1 cellular context compared by ENCODE assay signal in genomic region chr17:75622771-75623273, GRCh38.
TF ChIP-seq lines count a peak whose summit lies in the region.

No MANE protein-coding gene starts in this region.

TF ChIP-seq in HepG2, 621 proteins besides CTCF, POLR2A, EP300 and RAD21:
- TF ChIP-seq ZNF407 (CRISPR knock-in tag; IDR thresholded peaks at IDR 0.05; ENCODE audit: not compliant biosample characterization) (no peak), ZNF609 (CRISPR knock-in tag; IDR thresholded peaks at IDR 0.05; ENCODE audit: borderline replicate concordance) (no peak), CREB1 (IDR thresholded peaks at IDR 0.05) (no peak), CREB1 (CRISPR knock-in tag; IDR thresholded peaks at IDR 0.05) (no peak), RXRA (CRISPR knock-in tag; IDR thresholded peaks at IDR 0.05) (0 out of 2 replicates have a peak, but pooled peaks have one; percentile 13), ZKSCAN1 (IDR thresholded peaks at IDR 0.05; ENCODE audit: low read length) (no peak), ZNF704 (CRISPR knock-in tag; IDR thresholded peaks at IDR 0.05; ENCODE audit: borderline replicate concordance) (no peak), SATB2 (CRISPR knock-in tag; IDR thresholded peaks at IDR 0.05) (no peak), HMGXB4 (CRISPR knock-in tag; IDR thresholded peaks at IDR 0.05; ENCODE audit: borderline replicate concordance in 1 of 2, low read depth in 1 of 2) (no peak), ETS1 (CRISPR knock-in tag; IDR thresholded peaks at IDR 0.05) (0 out of 2 replicates have a peak, but pooled peaks have one; percentile 30), STAT6 (CRISPR knock-in tag; IDR thresholded peaks at IDR 0.05; ENCODE audit: borderline replicate concordance) (no peak), ELF3 (CRISPR knock-in tag; IDR thresholded peaks at IDR 0.05) (no peak), NFKBIZ (CRISPR knock-in tag; IDR thresholded peaks at IDR 0.05) (no peak), FOXK1 (CRISPR knock-in tag; IDR thresholded peaks at IDR 0.05; ENCODE audit: borderline replicate concordance, low read depth) (no peak), RBM22 (optimal IDR thresholded peaks at IDR 0.05; ENCODE audit: low read length) (no peak), ZBTB1 (CRISPR knock-in tag; IDR thresholded peaks at IDR 0.05; ENCODE audit: borderline replicate concordance) (0 out of 2 replicates have a peak, but pooled peaks have one; percentile 47), ZFAT (CRISPR knock-in tag; conservative IDR thresholded peaks at IDR 0.05) (no peak), ESRRA (CRISPR knock-in tag; IDR thresholded peaks at IDR 0.05; ENCODE audit: low read depth) (peak; percentile 79)
TF ChIP-seq in HepG2: peak in this region for 4.
